1 cellular context compared by ENCODE assay signal in the genomic region with DNA sequence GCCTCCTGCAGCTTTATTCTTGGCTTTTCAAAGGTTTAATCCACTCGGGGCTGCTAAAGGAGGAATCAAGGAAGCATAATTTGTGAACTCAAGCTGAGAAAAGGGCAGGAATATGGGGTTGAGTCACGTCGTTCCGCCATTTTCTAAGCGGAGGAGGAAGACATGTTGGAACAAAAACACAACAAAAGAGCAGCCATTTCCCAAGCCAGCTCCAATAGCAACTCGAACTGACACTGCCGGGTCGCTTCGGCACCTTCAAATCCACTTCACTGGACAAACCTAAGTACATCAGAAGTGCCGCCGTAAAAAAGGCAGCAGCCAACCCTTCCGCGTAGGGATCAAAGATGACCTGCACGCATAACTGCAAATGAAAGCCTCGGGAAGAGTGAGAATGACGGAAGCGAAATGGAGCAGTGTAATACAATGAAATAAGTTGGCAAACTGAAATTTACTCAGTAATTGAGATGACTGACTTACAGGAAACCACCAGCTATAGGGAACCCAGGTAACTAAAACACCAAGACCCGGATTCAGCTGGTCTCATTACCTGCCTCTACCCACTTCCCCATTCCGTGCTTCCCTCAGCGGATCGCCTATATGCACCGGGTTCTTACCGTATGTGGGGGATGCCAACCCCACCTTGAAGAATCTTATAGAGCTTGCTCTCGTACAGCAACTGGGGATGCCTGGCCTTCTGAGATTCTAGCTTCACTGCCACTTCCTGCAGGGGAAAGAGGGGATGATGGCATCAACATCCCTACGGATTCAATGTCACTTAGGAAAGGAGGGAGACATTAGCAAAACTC.
TF ChIP-seq lines count a peak whose summit lies in the region.

No MANE protein-coding gene starts in this region.

TF ChIP-seq in IMR-90, 13 proteins besides CTCF, POLR2A, EP300 and RAD21:
- TF ChIP-seq RCOR1 (IDR thresholded peaks at IDR 0.05; ENCODE audit: insufficient replicate concordance, low read length) (no peak), SMC3 (IDR thresholded peaks at IDR 0.05; ENCODE audit: low read depth, low read length) (no peak), CHD1 (IDR thresholded peaks at IDR 0.05; ENCODE audit: low read depth, low read length) (peak; percentile 54; the same call in 1 of the 2 replicates), RFX5 (IDR thresholded peaks at IDR 0.05; ENCODE audit: low read depth, low read length) (no peak), MXI1 (IDR thresholded peaks at IDR 0.05; ENCODE audit: borderline replicate concordance, low read depth, low read length) (0 out of 2 replicates have a peak, but pooled peaks have one; percentile 23), BHLHE40 (IDR thresholded peaks at IDR 0.05; ENCODE audit: low read depth, low read length) (no peak)
- TF ChIP-seq, protein P1, sequence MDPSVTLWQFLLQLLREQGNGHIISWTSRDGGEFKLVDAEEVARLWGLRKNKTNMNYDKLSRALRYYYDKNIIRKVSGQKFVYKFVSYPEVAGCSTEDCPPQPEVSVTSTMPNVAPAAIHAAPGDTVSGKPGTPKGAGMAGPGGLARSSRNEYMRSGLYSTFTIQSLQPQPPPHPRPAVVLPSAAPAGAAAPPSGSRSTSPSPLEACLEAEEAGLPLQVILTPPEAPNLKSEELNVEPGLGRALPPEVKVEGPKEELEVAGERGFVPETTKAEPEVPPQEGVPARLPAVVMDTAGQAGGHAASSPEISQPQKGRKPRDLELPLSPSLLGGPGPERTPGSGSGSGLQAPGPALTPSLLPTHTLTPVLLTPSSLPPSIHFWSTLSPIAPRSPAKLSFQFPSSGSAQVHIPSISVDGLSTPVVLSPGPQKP (IDR thresholded peaks at IDR 0.05; ENCODE audit: borderline replicate concordance, low read depth, low read length), result no peak
